Comparison of ENCODE assay signal across 2 cellular contexts in the genomic region with DNA sequence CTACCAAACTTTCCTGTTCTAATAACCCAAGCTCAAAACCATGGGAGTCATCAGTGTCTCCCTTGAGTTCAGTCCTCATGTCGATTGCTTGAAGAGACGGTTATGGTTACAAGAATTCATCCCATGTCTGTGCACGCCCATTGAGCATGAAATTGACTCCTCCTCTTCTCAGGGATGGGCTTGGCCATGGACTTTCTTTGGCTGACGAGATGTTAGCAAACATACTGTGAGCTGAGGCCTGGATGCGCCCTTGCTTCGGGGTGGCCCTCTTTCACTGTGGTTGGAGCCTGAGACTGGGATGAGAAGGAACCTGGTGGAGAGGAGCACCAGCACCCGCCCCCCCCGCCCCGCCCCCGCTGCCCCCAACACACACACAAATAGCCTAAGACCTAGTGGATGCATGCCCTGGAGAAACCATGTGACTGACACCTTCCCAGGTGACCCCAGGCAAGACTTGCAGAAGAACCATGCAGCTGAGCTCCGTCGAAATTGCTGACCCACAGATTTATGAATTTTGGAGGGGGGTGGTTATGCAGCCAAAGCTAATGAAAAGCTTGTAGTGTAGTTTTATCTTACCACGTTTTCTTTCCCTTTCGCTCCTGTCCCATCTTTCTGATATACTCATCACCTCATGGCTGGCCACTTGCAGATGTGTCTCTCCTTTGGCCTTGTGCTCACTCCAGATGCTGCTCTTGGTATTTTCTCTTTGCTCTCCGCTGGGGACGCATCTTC.
TF ChIP-seq lines count a peak whose summit lies in the region.

No MANE protein-coding gene starts in this region.

TF ChIP-seq in HepG2, 621 proteins besides CTCF, POLR2A, EP300 and RAD21 (continued from another document):
- TF ChIP-seq MAFK (conservative IDR thresholded peaks at IDR 0.05 in 1 of 2, IDR thresholded peaks at IDR 0.05 in 1 of 2; ENCODE audit: low read length in 2 of 2) (peak; percentile 56 to 59; a peak in 2 of 4 replicates), ZSCAN29 (CRISPR knock-in tag; conservative IDR thresholded peaks at IDR 0.05) (no peak)

TF ChIP-seq in H1, 55 proteins besides CTCF, POLR2A, EP300 and RAD21:
- no peak for TF ChIP-seq MAFK (IDR thresholded peaks at IDR 0.05; ENCODE audit: low read depth, low read length)
- TF ChIP-seq CHD2 (IDR thresholded peaks at IDR 0.05; ENCODE audit: low read length), result no peak
- TF ChIP-seq TAF7 (optimal IDR thresholded peaks at IDR 0.05; ENCODE audit: borderline replicate concordance, low read depth, low read length), result no peak
- TF ChIP-seq SP4 (IDR thresholded peaks at IDR 0.05; ENCODE audit: low read length), result no peak
- TF ChIP-seq POU5F1 (IDR thresholded peaks at IDR 0.05; ENCODE audit: low read depth, low read length), result no peak
